8 cellular contexts compared by ENCODE assay signal in genomic region chr7:142319970-142320369, GRCh38.
A peak's percentile ranks its signal among the peaks of the same experiment; 100 is the strongest.
DNase-seq lines count a peak whose midpoint lies in the region; ATAC-seq and TF ChIP-seq lines count a peak whose summit lies in the region.

No MANE protein-coding gene starts in this region.

- POLR2A ChIA-PET in CD8-positive, alpha-beta memory T cell (lab: Charles Lee): interaction anchor here (1.0 to 1.8 kb wide), 3 partner anchors 478 to 492 kb away, joined by 4 to 7 read pairs (median 5); no protein-coding TSS in a partner anchor

- H2AFZ ChIP-seq in Karpas-422 (ENCODE audit: low read length): no peak overlapping the region

- peaks cover 0 to 2% (median 0%) of the 10 kb centered on the region in 3 donors for H3K36me3 Mint-ChIP-seq in CD8-positive, alpha-beta memory T cell

- H3K9me2 ChIP-seq in Karpas-422 (replicated peaks; ENCODE audit: insufficient read depth, low read length): no peaks in the 10 kb centered on the region

- no peaks in the 10 kb centered on the region for H4K20me1 ChIP-seq in Karpas-422 (ENCODE audit: insufficient read depth, low read depth, low read length)

- DNase-seq in CD8-positive, alpha-beta memory T cell: peak in 2 of 5 donors; percentile 8 to 22
- peak; percentile 58 for DNase-seq in Karpas-422
- peak; percentile 53 to 67 for DNase-seq in activated T-cell treated with anti-CD3 and anti-CD28 coated beads, Interleukin-2, amount 50 U/mL, for 48 hours
- DNase-seq in mucosa of descending colon: no peak
- no peak for DNase-seq in NCI-H1694 (lab: John Stamatoyannopoulos, UW)
- DNase-seq in foreskin melanocyte: no peak

- H3K27me3 Mint-ChIP-seq in CD8-positive, alpha-beta memory T cell: peaks cover 0 to 18% of the 10 kb centered on the region in 2 donors

- H3K36me3 ChIP-seq in CD8-positive, alpha-beta memory T cell (ENCODE audit: insufficient read depth, low read length): no peaks in the 10 kb centered on the region
- H3K36me3 ChIP-seq in Karpas-422 (ENCODE audit: insufficient read depth, low read length): no peaks in the 10 kb centered on the region
- no peaks in the 10 kb centered on the region for H3K36me3 ChIP-seq in mucosa of descending colon (ENCODE audit: low read depth)

- H3K79me2 ChIP-seq in Karpas-422 (ENCODE audit: low read length): no peaks in the 10 kb centered on the region

- CTCF ChIA-PET in CD8-positive, alpha-beta memory T cell (lab: Charles Lee): interaction anchor here (0.8 to 1.5 kb wide), 6 partner anchors 16 to 895 kb away, joined by 3 to 6 read pairs (median 4); no protein-coding TSS in a partner anchor

- ATAC-seq in mucosa of descending colon (peak; percentile 44), HG02884 (IDR thresholded peaks at IDR 0.05; ENCODE audit: unreplicated experiment) (no peak), GM19324 (IDR thresholded peaks at IDR 0.05; ENCODE audit: low FRiP score, unreplicated experiment) (no peak)

- intact Hi-C loops in mucosa of descending colon (cut with DNase I, micrococcal nuclease): no loop called here

- TF ChIP-seq CTCF in mucosa of descending colon (IDR thresholded peaks at IDR 0.05): no peak

- H3K9me3 Mint-ChIP-seq in CD8-positive, alpha-beta memory T cell: peaks cover 0 to 2% (median 0%) of the 10 kb centered on the region in 5 donors

- H3K4me2 ChIP-seq in Karpas-422 (ENCODE audit: low read depth, low read length, poor library complexity, severe bottlenecking): no peak overlapping the region

- H3K4me1 Mint-ChIP-seq in CD8-positive, alpha-beta memory T cell: peaks cover 19 to 21% (median 20%) of the 10 kb centered on the region in 3 donors

- H3K27ac ChIP-seq in CD8-positive, alpha-beta memory T cell (ENCODE audit: low read depth, low read length): no peak overlapping the region
- no peak overlapping the region for H3K27ac ChIP-seq in Karpas-422 (ENCODE audit: low read length)

- H3K4me3 Mint-ChIP-seq in CD8-positive, alpha-beta memory T cell: peak overlapping the region in 6 of 7 donors; percentile 4 to 72 (median 64)

- peak overlapping the region; percentile 3 to 90 (median 77) for H3K27ac Mint-ChIP-seq in CD8-positive, alpha-beta memory T cell

- no peaks in the 10 kb centered on the region for H3K9me3 ChIP-seq in CD8-positive, alpha-beta memory T cell (ENCODE audit: low read length)
- H3K9me3 ChIP-seq in Karpas-422 (ENCODE audit: low read length): no peaks in the 10 kb centered on the region
- H3K9me3 ChIP-seq in mucosa of descending colon: no peaks in the 10 kb centered on the region

- H3K4me3 ChIP-seq in CD8-positive, alpha-beta memory T cell (ENCODE audit: low read length): no peak overlapping the region
- H3K4me3 ChIP-seq in Karpas-422 (ENCODE audit: low read length) (no peak overlapping the region), mucosa of descending colon (no peak overlapping the region)

- H3K27me3 ChIP-seq in CD8-positive, alpha-beta memory T cell (ENCODE audit: insufficient read depth, low read length, poor library complexity, severe bottlenecking): no peaks in the 10 kb centered on the region
- H3K27me3 ChIP-seq in Karpas-422 (ENCODE audit: low read length): no peaks in the 10 kb centered on the region

- H3K9ac ChIP-seq in Karpas-422 (ENCODE audit: low read length): no peak overlapping the region

- peaks cover 10% of the 10 kb centered on the region for H3K4me1 ChIP-seq in CD8-positive, alpha-beta memory T cell (ENCODE audit: insufficient read depth, low read length)
- H3K4me1 ChIP-seq in Karpas-422 (ENCODE audit: low read length): no peaks in the 10 kb centered on the region
- no peaks in the 10 kb centered on the region for H3K4me1 ChIP-seq in mucosa of descending colon (ENCODE audit: low read depth)

Comparison
In these comparisons a context has a peak if more than half of its experiments do, and no peak if none do; other contexts are left out.
1. DNase-seq: peak in Karpas-422 (single experiment) and activated T-cell treated with anti-CD3 and anti-CD28 coated beads, Interleukin-2, amount 50 U/mL, for 48 hours (2 of 2); none in mucosa of descending colon (0 of 3), NCI-H1694 (single experiment) and foreskin melanocyte (single experiment).